In genomic region chr5:54567996-54568395, GRCh38 we compare ENCODE assay signal across 10 cellular contexts.
"Had no signal": no experiment of that assay in that cellular context is flagged by ENCODE, and none has a peak within 500 bp of the region (broad histone marks: within the 10 kb centered on the region; RNA-seq: fewer than 3 reads in every experiment).

No MANE protein-coding gene starts in this region.

- H2AFZ ChIP-seq: GM23248, GM23338 had no signal

- H3K4me3 Mint-ChIP-seq: GM23338, H9 had no signal

- H3K4me1 ChIP-seq: HAP-1 had no signal

- H3K27ac Mint-ChIP-seq: GM23338, H9 had no signal

- ATAC-seq: GM23338, HCT116 had no signal

- DNase-seq: GM23248, GOT3, H7, H9, HCEC 1CT had no signal

- H3K9me3 ChIP-seq: HAP-1 had no signal

- H3K4me3 ChIP-seq: GM23248, GM23338, HAP-1 had no signal

- H3K36me3 ChIP-seq: HAP-1 had no signal

- FAIRE-seq: H1, H54 had no signal

- H3K27ac ChIP-seq: GM23248 had no signal

- H3K9ac ChIP-seq: GM23248 had no signal

- H3K4me2 ChIP-seq: GM23338 had no signal
